ENCODE assay signal across 8 cellular contexts in the genomic region with DNA sequence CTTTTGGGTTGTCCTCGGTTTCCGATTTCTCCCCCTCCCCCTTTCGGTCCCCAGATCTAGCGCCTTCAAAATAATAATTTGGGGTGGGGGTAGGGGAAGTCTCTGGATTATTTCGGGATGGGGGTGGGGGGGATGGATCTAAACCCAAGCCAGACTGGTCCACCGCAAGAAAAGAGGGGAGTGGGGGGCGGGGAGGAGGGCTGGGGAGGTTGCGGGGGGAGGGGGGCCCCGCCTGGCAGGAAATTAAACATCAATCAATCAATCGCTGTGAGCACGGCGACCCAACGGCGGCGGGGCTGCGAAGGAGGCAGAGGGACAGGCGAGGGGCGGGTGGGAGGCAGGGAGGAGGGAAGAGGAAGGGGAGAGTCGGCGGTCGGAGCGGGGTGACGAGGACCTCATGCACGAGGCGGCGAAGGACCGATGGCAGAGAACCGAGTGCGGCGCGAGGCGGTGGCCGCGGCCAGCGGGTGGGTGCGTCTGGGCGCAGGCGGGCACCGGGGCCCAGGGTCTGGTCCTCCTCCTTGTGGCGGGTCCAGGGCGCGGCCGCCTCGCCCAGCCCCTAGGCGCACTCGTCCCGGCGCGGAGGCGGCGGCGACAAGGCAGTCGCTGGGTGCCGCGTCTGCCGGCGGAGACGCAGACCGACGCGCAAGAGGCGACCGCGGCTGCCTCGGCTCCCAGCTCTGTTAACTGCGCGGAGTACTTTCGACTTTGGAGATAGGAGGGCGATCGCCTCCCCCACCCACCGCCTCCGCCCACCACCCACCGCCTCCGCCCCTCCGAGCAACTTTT. TPM values are rescaled to one million over a fixed set of nuclear protein-coding genes. Genes with fewer than 3 reads are reported as not detected.
A peak's percentile ranks its signal among the peaks of the same experiment; 100 is the strongest.
DNase-seq lines count a peak whose midpoint lies in the region; ATAC-seq and TF ChIP-seq lines count a peak whose summit lies in the region.

No MANE protein-coding gene starts in this region.

- peak overlapping the region; percentile 99 for H3K27ac ChIP-seq in Panc1 (ENCODE audit: low read length)
- no peak overlapping the region for H3K27ac ChIP-seq in right lobe of liver
- H3K27ac ChIP-seq in transverse colon: peak overlapping the region; percentile 83 to 90 (median 87)

- peaks cover 10% of the 10 kb centered on the region; the same call in 1 of the 2 replicates for H3K36me3 ChIP-seq in Panc1 (ENCODE audit: control insufficient read depth, insufficient read depth, low read length)
- H3K36me3 ChIP-seq in right lobe of liver: no peaks in the 10 kb centered on the region
- no peaks in the 10 kb centered on the region for H3K36me3 ChIP-seq in transverse colon

- BruUV-seq in Panc1 (replicated peaks; lab: Mats Ljungman, UMichigan): no TSS peak

- H3K4me3 ChIP-seq in Panc1 (ENCODE audit: low read depth in 2 of 2, low read length in 2 of 2) (peak overlapping the region; percentile 68 to 94), right lobe of liver (peak overlapping the region; percentile 70 to 93 (median 75)), transverse colon (peak overlapping the region; percentile 68 to 98 (median 83))

- no peak for TF ChIP-seq EP300 in transverse colon (IDR thresholded peaks at IDR 0.05; ENCODE audit: low read depth)

- H3K9me3 ChIP-seq in Panc1 (ENCODE audit: control insufficient read depth, insufficient read depth, low read depth, low read length) (no peaks in the 10 kb centered on the region), right lobe of liver (no peaks in the 10 kb centered on the region), transverse colon (no peaks in the 10 kb centered on the region)

- in situ Hi-C loops in Panc1 (cut with HindIII; ENCODE audit: low pct_unique_long_range_greater_than_20kb, low sequenced_read_pairs): no loop called here
- in situ Hi-C loops in transverse colon (cut with MboI; ENCODE audit: low pct_ligation_motif_present in 1 of 4, low pct_unique_long_range_greater_than_20kb in 1 of 4, low sequenced_read_pairs in 3 of 4): no loop called here

- ATAC-seq in HG03066 (IDR thresholded peaks at IDR 0.05; ENCODE audit: low read depth, unreplicated experiment) (peak; percentile 19), Panc1 (peak; percentile 42), right lobe of liver (peak; percentile 0 to 15 (median 2))

- TF ChIP-seq POLR2A in right lobe of liver (IDR thresholded peaks at IDR 0.05) (no peak), transverse colon (IDR thresholded peaks at IDR 0.05) (peak; percentile 39)

- H3K4me1 ChIP-seq in Panc1 (ENCODE audit: control insufficient read depth, insufficient read depth, low read length) (peaks cover 23% of the 10 kb centered on the region; the same call in 1 of the 2 replicates), right lobe of liver (peaks cover 0 to 28% (median 9%) of the 10 kb centered on the region in 4 donors), transverse colon (peaks cover 0 to 51% (median 17%) of the 10 kb centered on the region in 4 donors)

- POLR2A ChIA-PET in Panc1 (lab: Charles Lee): no interaction called here

- peak; percentile 53 for DNase-seq in stimulated activated CD4-positive, alpha-beta T cell treated with anti-CD3 and anti-CD28 coated beads, Interleukin-15, amount 100 ng/mL, for 24 hours
- DNase-seq in stimulated activated CD4-positive, alpha-beta T cell treated with anti-CD3 and anti-CD28 coated beads, Interleukin-2, amount 100 ng/mL, for 48 hours: no peak
- DNase-seq in Panc1 (ENCODE audit: low read depth, low spot score): no peak
- DNase-seq in central memory CD4-positive, alpha-beta T cell: peak; percentile 29
- DNase-seq in right lobe of liver: peak; percentile 44 to 55 (median 49)
- no peak for DNase-seq in transverse colon
- no peak for DNase-seq in LoVo (ENCODE audit: low spot score)

- TF ChIP-seq CTCF in Panc1 (IDR thresholded peaks at IDR 0.05): no peak
- no peak for TF ChIP-seq CTCF in right lobe of liver (IDR thresholded peaks at IDR 0.05)
- peak in 1 of 5 experiments; percentile 22 for TF ChIP-seq CTCF in transverse colon (IDR thresholded peaks at IDR 0.05)

- intact Hi-C loops in Panc1 (cut with micrococcal nuclease; ENCODE audit: unreplicated experiment): no loop called here
- intact Hi-C loops in right lobe of liver (cut with DNase I): no loop called here
- intact Hi-C loops in transverse colon (cut with DNase I; ENCODE audit: low total_unique reads): no loop called here

- CTCF ChIA-PET in Panc1 (lab: Charles Lee): interaction anchor here (0.7 kb wide), 1 partner anchor 27 kb away, joined by 7 read pairs; no protein-coding TSS in a partner anchor

- no peaks in the 10 kb centered on the region for H3K27me3 ChIP-seq in Panc1 (ENCODE audit: control insufficient read depth, insufficient read depth, low read length)
- peaks cover 9 to 33% of the 10 kb centered on the region in 2 donors for H3K27me3 ChIP-seq in right lobe of liver
- peaks cover 86% of the 10 kb centered on the region for H3K27me3 ChIP-seq in transverse colon

- WGBS in right lobe of liver (ENCODE audit: insufficient coverage, low coverage, low lambda C conversion rate, missing lambda C conversion rate): 1% methylated on average over 9 of the region's 75 CpGs
- WGBS in transverse colon (ENCODE audit: low coverage in 1 of 2), 2 donors: 0 to 1% methylated on average over 5 to 71 of the region's 75 CpGs

RNA-seq across cellular contexts. Expression of a gene that starts 0.5 kb away (rescaled TPM):
- 43.2 TPM for total RNA-seq in Panc1 (2021; ENCODE audit: unreplicated experiment)
- polyA plus RNA-seq in Panc1 (2012; ENCODE audit: insufficient read length): 17.9 TPM
- 1 to 10 TPM; 3.3 to 8.5 (median 6.0) TPM for total RNA-seq in right lobe of liver
- 100 to 1,000 TPM; 289 to 316 (median 293) TPM for total RNA-seq in transverse colon

Comparison
In these comparisons a context has a peak if more than half of its experiments do, and no peak if none do; other contexts are left out.
1. DNase-seq: peak in stimulated activated CD4-positive, alpha-beta T cell treated with anti-CD3 and anti-CD28 coated beads, Interleukin-15, amount 100 ng/mL, for 24 hours (single experiment), central memory CD4-positive, alpha-beta T cell (single experiment) and right lobe of liver (3 of 3); none in stimulated activated CD4-positive, alpha-beta T cell treated with anti-CD3 and anti-CD28 coated beads, Interleukin-2, amount 100 ng/mL, for 48 hours (0 of 2), Panc1 (single experiment), transverse colon (single experiment) and LoVo (single experiment).
2. H3K27ac ChIP-seq: peak in Panc1 (single experiment) and transverse colon (4 of 4); none in right lobe of liver (0 of 3).
3. Peak in every context shown above with its lines, with median percentiles within 50 percentile points of each other: ATAC-seq and H3K4me3 ChIP-seq.